Comparison of ENCODE assay signal across 1 cellular context in genomic region chr11:69704508-69705245, GRCh38.
TF ChIP-seq lines count a peak whose summit lies in the region.

No MANE protein-coding gene starts in this region.

TF ChIP-seq in HEK293, 187 proteins besides CTCF, POLR2A, EP300 and RAD21 (continued from another document):
- TF ChIP-seq ZNF518A (tag by site-specific recombination; conservative IDR thresholded peaks at IDR 0.05; ENCODE audit: low read depth) (no peak), ZNF184 (tag by site-specific recombination; IDR thresholded peaks at IDR 0.05) (no peak), ZBTB7A (tag by site-specific recombination; IDR thresholded peaks at IDR 0.05; ENCODE audit: low read depth) (no peak), ZEB2 (tag by site-specific recombination; IDR thresholded peaks at IDR 0.05) (no peak), KLF16 (tag by site-specific recombination; IDR thresholded peaks at IDR 0.05) (no peak), GLIS1 (tag by site-specific recombination; IDR thresholded peaks at IDR 0.05) (peak; percentile 46), TSHZ1 (tag by site-specific recombination; IDR thresholded peaks at IDR 0.05; ENCODE audit: borderline replicate concordance) (no peak), ZNF274 (IDR thresholded peaks at IDR 0.05; ENCODE audit: low read length) (no peak), ZNF274 (tag by site-specific recombination; IDR thresholded peaks at IDR 0.05; ENCODE audit: borderline replicate concordance) (no peak), KLF10 (tag by site-specific recombination; IDR thresholded peaks at IDR 0.05) (peak; percentile 30; the same call in 1 of the 2 replicates), ZSCAN23 (tag by site-specific recombination; IDR thresholded peaks at IDR 0.05) (no peak), ZNF302 (tag by site-specific recombination; IDR thresholded peaks at IDR 0.05; ENCODE audit: low read depth) (no peak), ZNF837 (tag by site-specific recombination; IDR thresholded peaks at IDR 0.05) (no peak), KLF9 (tag by site-specific recombination; IDR thresholded peaks at IDR 0.05; ENCODE audit: low read depth) (peak; percentile 40; the same call in 1 of the 2 replicates), OSR2 (tag by site-specific recombination; IDR thresholded peaks at IDR 0.05) (no peak), PATZ1 (tag by site-specific recombination; IDR thresholded peaks at IDR 0.05) (peak; percentile 69; the same call in 1 of the 2 replicates), ATF2 (tag by site-specific recombination; IDR thresholded peaks at IDR 0.05; ENCODE audit: low read depth) (no peak), ZNF394 (tag by site-specific recombination; IDR thresholded peaks at IDR 0.05; ENCODE audit: borderline replicate concordance) (no peak), KLF17 (tag by site-specific recombination; IDR thresholded peaks at IDR 0.05) (no peak), ZNF629 (tag by site-specific recombination; IDR thresholded peaks at IDR 0.05) (peak; percentile 65), ZNF311 (tag by site-specific recombination; IDR thresholded peaks at IDR 0.05; ENCODE audit: borderline replicate concordance) (no peak)
- TF ChIP-seq, protein P1, sequence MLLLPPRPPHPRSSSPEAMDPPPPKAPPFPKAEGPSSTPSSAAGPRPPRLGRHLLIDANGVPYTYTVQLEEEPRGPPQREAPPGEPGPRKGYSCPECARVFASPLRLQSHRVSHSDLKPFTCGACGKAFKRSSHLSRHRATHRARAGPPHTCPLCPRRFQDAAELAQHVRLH (tag by site-specific recombination; IDR thresholded peaks at IDR 0.05): no peak
